ENCODE assay signal across 12 cellular contexts in genomic region chr17:49101054-49101534, GRCh38. TPM values are rescaled to one million over a fixed set of nuclear protein-coding genes. Genes with fewer than 3 reads are reported as not detected.
A peak's percentile ranks its signal among the peaks of the same experiment; 100 is the strongest.
DNase-seq lines count a peak whose midpoint lies in the region; ATAC-seq and TF ChIP-seq lines count a peak whose summit lies in the region.
"Had no signal": no experiment of that assay in that cellular context is flagged by ENCODE, and none has a peak within 500 bp of the region (broad histone marks: within the 10 kb centered on the region; RNA-seq: fewer than 3 reads in every experiment).

No MANE protein-coding gene starts in this region.

- H3K36me3 ChIP-seq in fibroblast of lung (ENCODE audit: control insufficient read depth, insufficient read depth, low read length) (no peaks in the 10 kb centered on the region), smooth muscle cell (ENCODE audit: low read depth) (no peaks in the 10 kb centered on the region), right atrium auricular region (no peaks in the 10 kb centered on the region)

- peaks cover 6% of the 10 kb centered on the region for H3F3A ChIP-seq in smooth muscle cell (ENCODE audit: low read depth)

- H3K4me1 ChIP-seq in fibroblast of lung (ENCODE audit: control insufficient read depth, extremely low read depth, insufficient read depth, low read length): peaks cover 13% of the 10 kb centered on the region
- H3K4me1 ChIP-seq in smooth muscle cell (ENCODE audit: low read depth): no peaks in the 10 kb centered on the region
- no peaks in the 10 kb centered on the region for H3K4me1 ChIP-seq in right atrium auricular region
- H3K4me1 ChIP-seq: parathyroid adenoma had no signal

- H3K4me3 Mint-ChIP-seq in T-cell: no peak overlapping the region
- H3K4me3 Mint-ChIP-seq: activated CD8-positive, alpha-beta T cell treated with anti-CD3 and anti-CD28 coated beads, Interleukin-2, amount 10 ng/mL, durations not matched to agents 7 days and 5 days had no signal

- TF ChIP-seq CTCF in fibroblast of lung (conservative IDR thresholded peaks at IDR 0.05 in 1 of 2, IDR thresholded peaks at IDR 0.05 in 1 of 2; ENCODE audit: low read depth in 1 of 2, low read length in 2 of 2) (no peak), smooth muscle cell (IDR thresholded peaks at IDR 0.05; ENCODE audit: borderline replicate concordance, insufficient read depth, poor library complexity, severe bottlenecking) (no peak), right atrium auricular region (IDR thresholded peaks at IDR 0.05) (no peak)

- H3K4me3 ChIP-seq in fibroblast of lung (replicated peaks in 1 of 4; ENCODE audit: control extremely low read depth in 1 of 4, insufficient read depth in 1 of 4, low read depth in 3 of 4, low read length in 4 of 4): no peak overlapping the region
- H3K4me3 ChIP-seq in smooth muscle cell: no peak overlapping the region
- H3K4me3 ChIP-seq in right atrium auricular region: no peak overlapping the region

- 3% methylated on average over 4 of the region's 4 CpGs for WGBS in smooth muscle cell (ENCODE audit: low lambda C conversion rate)

- H4K20me1 ChIP-seq in fibroblast of lung (ENCODE audit: control insufficient read depth, extremely low read depth, insufficient read depth, low read length): no peaks in the 10 kb centered on the region
- H4K20me1 ChIP-seq in smooth muscle cell (ENCODE audit: low read depth): no peaks in the 10 kb centered on the region

- POLR2A ChIA-PET in T-cell (lab: Charles Lee): no interaction called here

- H3K27ac Mint-ChIP-seq in T-cell: no peak overlapping the region
- H3K27ac Mint-ChIP-seq: activated CD8-positive, alpha-beta T cell treated with anti-CD3 and anti-CD28 coated beads, Interleukin-2, amount 10 ng/mL, durations not matched to agents 7 days and 5 days had no signal

- H3K36me3 Mint-ChIP-seq in T-cell: no peaks in the 10 kb centered on the region

- H3K9me3 ChIP-seq in fibroblast of lung (ENCODE audit: control insufficient read depth, insufficient read depth, low read depth, low read length) (no peaks in the 10 kb centered on the region), smooth muscle cell (replicated peaks; ENCODE audit: low read depth) (no peaks in the 10 kb centered on the region), right atrium auricular region (no peaks in the 10 kb centered on the region)

- no peaks in the 10 kb centered on the region for H3K9me3 Mint-ChIP-seq in T-cell

- no peak overlapping the region for H3K4me2 ChIP-seq in fibroblast of lung (ENCODE audit: extremely low read depth, insufficient read depth, low read length)
- peak overlapping the region; percentile 14 for H3K4me2 ChIP-seq in smooth muscle cell

- H3K27me3 ChIP-seq in fibroblast of lung (ENCODE audit: control insufficient read depth, insufficient read depth, low read length) (no peaks in the 10 kb centered on the region), smooth muscle cell (ENCODE audit: low read depth) (no peaks in the 10 kb centered on the region), right atrium auricular region (no peaks in the 10 kb centered on the region)

- DNase-seq in HCEC 1CT (peak; percentile 62), RPMI7951 (ENCODE audit: low read depth) (peak; percentile 86), fibroblast of lung (ENCODE audit: low read depth in 2 of 2) (peak; percentile 48 to 94), smooth muscle cell (lab: John Stamatoyannopoulos, UW; ENCODE audit: unreplicated experiment) (no peak), dedifferentiated amniotic fluid mesenchymal stem cell (ENCODE audit: extremely low spot score) (no peak), right atrium auricular region (ENCODE audit: low spot score) (no peak), T-cell (no peak)
- DNase-seq: activated CD8-positive, alpha-beta T cell treated with anti-CD3 and anti-CD28 coated beads, Interleukin-2, amount 10 ng/mL, durations not matched to agents 7 days and 5 days; kidney; NCI-H1694 had no signal

- H3K79me2 ChIP-seq in fibroblast of lung (ENCODE audit: control insufficient read depth, insufficient read depth, low read length): no peaks in the 10 kb centered on the region
- no peaks in the 10 kb centered on the region for H3K79me2 ChIP-seq in smooth muscle cell (ENCODE audit: low read depth)
- H3K79me2 ChIP-seq: parathyroid adenoma had no signal

- no peak overlapping the region for H2AFZ ChIP-seq in fibroblast of lung (ENCODE audit: low read length)
- H2AFZ ChIP-seq in smooth muscle cell (ENCODE audit: low read depth): no peak overlapping the region
- H2AFZ ChIP-seq: parathyroid adenoma had no signal

- H3K27ac ChIP-seq in fibroblast of lung (ENCODE audit: insufficient read depth, low read length) (no peak overlapping the region), smooth muscle cell (ENCODE audit: low read depth) (peak overlapping the region; percentile 89), right atrium auricular region (no peak overlapping the region)
- H3K27ac ChIP-seq: parathyroid adenoma had no signal

- H3K4me1 Mint-ChIP-seq in T-cell: no peaks in the 10 kb centered on the region

- H3K27me3 Mint-ChIP-seq in T-cell: peaks cover 0 to 10% of the 10 kb centered on the region in 2 donors

- no peak overlapping the region for H3K9ac ChIP-seq in fibroblast of lung (ENCODE audit: insufficient read depth, low read length)
- peak overlapping the region; percentile 72 for H3K9ac ChIP-seq in smooth muscle cell (ENCODE audit: low read depth)
- H3K9ac ChIP-seq: parathyroid adenoma had no signal

- ATAC-seq in T-cell (replicated peaks in 1 of 4): no peak
- ATAC-seq: activated CD8-positive, alpha-beta T cell treated with anti-CD3 and anti-CD28 coated beads, Interleukin-2, amount 10 ng/mL, durations not matched to agents 7 days and 5 days had no signal

- CTCF ChIA-PET in T-cell (lab: Charles Lee): no interaction called here

RNA-seq across cellular contexts. Expression of gene B4GALNT2, which starts 31.5 kb away (rescaled TPM):
- total RNA-seq in RPMI7951 (2014; rRNA removed; shearing (Covaris generic)): not detected in 2 replicates
- total RNA-seq in fibroblast of lung (under 0.01 TPM in 1 of 2 replicates, not detected in the other), smooth muscle cell (0.13 and 0.49 TPM in 2 replicates), right atrium auricular region (not detected), T-cell (under 1 TPM in 2 of 5 donors, not detected in 3; 0.03 to 0.19 TPM)
- polyA plus RNA-seq in fibroblast of lung (0.01 and 0.02 TPM in 2 replicates), smooth muscle cell (0.11 and 0.31 TPM in 2 replicates)
- not detected in 2 replicates for polyA plus RNA-seq in fibroblast of lung (2012)
- polyA minus RNA-seq in fibroblast of lung (ENCODE audit: low replicate concordance): not detected in 2 replicates
- total RNA-seq: activated CD8-positive, alpha-beta T cell treated with anti-CD3 and anti-CD28 coated beads, Interleukin-2, amount 10 ng/mL, durations not matched to agents 7 days and 5 days; H1 had no signal
- polyA plus RNA-seq: H1 had no signal

Comparison
In these comparisons a context has a peak if more than half of its experiments do, and no peak if none do; other contexts are left out.
1. DNase-seq: peak in HCEC 1CT (single experiment), RPMI7951 (single experiment) and fibroblast of lung (2 of 2); none in smooth muscle cell (single experiment), dedifferentiated amniotic fluid mesenchymal stem cell (single experiment), right atrium auricular region (single experiment) and T-cell (0 of 34).